Comparison of ENCODE assay signal across 18 cellular contexts in genomic region chr6:25263602-25264001, GRCh38. TPM values are rescaled to one million over a fixed set of nuclear protein-coding genes. Genes with fewer than 3 reads are reported as not detected.
DNase-seq lines count a peak whose midpoint lies in the region; ATAC-seq, FAIRE-seq and TF ChIP-seq lines count a peak whose summit lies in the region.
"Had no signal": no experiment of that assay in that cellular context is flagged by ENCODE, and none has a peak within 500 bp of the region (broad histone marks: within the 10 kb centered on the region; RNA-seq: fewer than 3 reads in every experiment).

No MANE protein-coding gene starts in this region.

- peaks cover 10% of the 10 kb centered on the region for H3K4me1 Mint-ChIP-seq in Calu3 (ENCODE audit: low read depth, unreplicated experiment)
- H3K4me1 Mint-ChIP-seq in activated T-helper 2 cell treated with anti-CD3 and anti-CD28 coated beads, Interferon-gamma antibody, Interleukin-2, Interleukin-4, amounts not matched to agents 10 μg/mL and 5 μg/mL and 100 μg/mL, durations not matched to agents 14 hours and 24 hours and 36 hours (ENCODE audit: low read depth): peaks cover 2% of the 10 kb centered on the region

- ATAC-seq in omental fat pad (ENCODE audit: low FRiP score): peak; percentile 62
- no peak for ATAC-seq in activated CD4-positive, CD25-positive, alpha-beta regulatory T cell treated with anti-CD3 and anti-CD28 coated beads, Interleukin-2, amount 50 U/mL, for 24 hours
- ATAC-seq: stimulated activated naive B cell treated with anti-CD40 and anti-IgM and Interleukin-4, amounts not matched to agents 10 μg/mL and 1 μg/mL and 100 μg/mL, for 72 hours had no signal

- BruUV-seq in Calu3 (replicated peaks; lab: Mats Ljungman, UMichigan): no TSS peak

- no peak overlapping the region for H3K27ac Mint-ChIP-seq in Calu3 (ENCODE audit: unreplicated experiment)
- H3K27ac Mint-ChIP-seq in activated T-helper 2 cell treated with anti-CD3 and anti-CD28 coated beads, Interferon-gamma antibody, Interleukin-2, Interleukin-4, amounts not matched to agents 10 μg/mL and 5 μg/mL and 100 μg/mL, durations not matched to agents 14 hours and 24 hours and 36 hours: no peak overlapping the region
- H3K27ac Mint-ChIP-seq: activated naive CD4-positive, alpha-beta T cell treated with anti-CD3 and anti-CD28 coated beads for 36 hours; CD14-positive monocyte; endodermal cell; stimulated activated naive B cell treated with anti-CD40 and anti-IgM and Interleukin-4, amounts not matched to agents 10 μg/mL and 1 μg/mL and 100 μg/mL, for 72 hours had no signal

- no peak overlapping the region for H3K4me3 Mint-ChIP-seq in Calu3 (ENCODE audit: low read depth, unreplicated experiment)
- no peak overlapping the region for H3K4me3 Mint-ChIP-seq in activated T-helper 2 cell treated with anti-CD3 and anti-CD28 coated beads, Interferon-gamma antibody, Interleukin-2, Interleukin-4, amounts not matched to agents 10 μg/mL and 5 μg/mL and 100 μg/mL, durations not matched to agents 14 hours and 24 hours and 36 hours (ENCODE audit: low read depth)
- H3K4me3 Mint-ChIP-seq: activated naive CD4-positive, alpha-beta T cell treated with anti-CD3 and anti-CD28 coated beads for 36 hours; CD14-positive monocyte; endodermal cell; stimulated activated naive B cell treated with anti-CD40 and anti-IgM and Interleukin-4, amounts not matched to agents 10 μg/mL and 1 μg/mL and 100 μg/mL, for 72 hours had no signal

- 65 to 70% (median 67%) methylated on average over 3 of the region's 3 CpGs for WGBS in adrenal gland, 4 donors

- no peaks in the 10 kb centered on the region for H3K36me3 Mint-ChIP-seq in Calu3 (ENCODE audit: insufficient read depth, unreplicated experiment)
- no peaks in the 10 kb centered on the region for H3K36me3 Mint-ChIP-seq in activated T-helper 2 cell treated with anti-CD3 and anti-CD28 coated beads, Interferon-gamma antibody, Interleukin-2, Interleukin-4, amounts not matched to agents 10 μg/mL and 5 μg/mL and 100 μg/mL, durations not matched to agents 14 hours and 24 hours and 36 hours (ENCODE audit: low read depth)
- H3K36me3 Mint-ChIP-seq: CD14-positive monocyte; stimulated activated naive B cell treated with anti-CD40 and anti-IgM and Interleukin-4, amounts not matched to agents 10 μg/mL and 1 μg/mL and 100 μg/mL, for 72 hours had no signal

- CTCF ChIA-PET in Calu3 (lab: Charles Lee): interaction anchor here (1.2 kb wide), 1 partner anchor 103 kb away, joined by 3 read pairs; no protein-coding TSS in a partner anchor

- H3K27ac ChIP-seq in adrenal gland: no peak overlapping the region
- H3K27ac ChIP-seq: KMS-11, ovary had no signal

- H3K4me3 ChIP-seq in bronchial epithelial cell (ENCODE audit: low read depth, low read length) (no peak overlapping the region), adrenal gland (no peak overlapping the region)
- H3K4me3 ChIP-seq: ovary had no signal

- no peaks in the 10 kb centered on the region for H3K9me3 Mint-ChIP-seq in Calu3 (ENCODE audit: low read depth, unreplicated experiment)
- H3K9me3 Mint-ChIP-seq in activated T-helper 2 cell treated with anti-CD3 and anti-CD28 coated beads, Interferon-gamma antibody, Interleukin-2, Interleukin-4, amounts not matched to agents 10 μg/mL and 5 μg/mL and 100 μg/mL, durations not matched to agents 14 hours and 24 hours and 36 hours: no peaks in the 10 kb centered on the region
- H3K9me3 Mint-ChIP-seq: activated naive CD4-positive, alpha-beta T cell treated with anti-CD3 and anti-CD28 coated beads for 36 hours; CD14-positive monocyte; endodermal cell; stimulated activated naive B cell treated with anti-CD40 and anti-IgM and Interleukin-4, amounts not matched to agents 10 μg/mL and 1 μg/mL and 100 μg/mL, for 72 hours had no signal

- DNase-seq in COLO829 (ENCODE audit: low spot score) (peak; percentile 53), LHCN-M2 (ENCODE audit: low read depth) (peak; percentile 62), bronchial epithelial cell (ENCODE audit: low read depth) (peak; percentile 48), omental fat pad (ENCODE audit: low spot score) (no peak), adrenal gland (no peak), Calu3 (no peak)
- DNase-seq in activated T-helper 2 cell treated with anti-CD3 and anti-CD28 coated beads, Interferon-gamma antibody, Interleukin-2, Interleukin-4, amounts not matched to agents 10 μg/mL and 5 μg/mL and 100 μg/mL, durations not matched to agents 14 hours and 24 hours and 36 hours (ENCODE audit: low spot score): no peak
- DNase-seq: activated naive CD4-positive, alpha-beta T cell treated with anti-CD3 and anti-CD28 coated beads for 36 hours; endodermal cell; islet precursor cell; midbrain; NCI-H146; NCI-H446; ovary; stimulated activated naive B cell treated with anti-CD40 and anti-IgM and Interleukin-4, amounts not matched to agents 10 μg/mL and 1 μg/mL and 100 μg/mL, for 72 hours had no signal

- H3K27me3 ChIP-seq in bronchial epithelial cell (ENCODE audit: control insufficient read depth, insufficient read depth, low read length): no peaks in the 10 kb centered on the region
- H3K27me3 ChIP-seq in adrenal gland: no peaks in the 10 kb centered on the region
- H3K27me3 ChIP-seq: ovary had no signal

- no peaks in the 10 kb centered on the region for H3K9me3 ChIP-seq in adrenal gland (replicated peaks in 1 of 3)
- H3K9me3 ChIP-seq: ovary had no signal

- H3K27me3 Mint-ChIP-seq in Calu3 (ENCODE audit: unreplicated experiment): no peaks in the 10 kb centered on the region
- H3K27me3 Mint-ChIP-seq in activated T-helper 2 cell treated with anti-CD3 and anti-CD28 coated beads, Interferon-gamma antibody, Interleukin-2, Interleukin-4, amounts not matched to agents 10 μg/mL and 5 μg/mL and 100 μg/mL, durations not matched to agents 14 hours and 24 hours and 36 hours (ENCODE audit: low read depth): peaks cover 23% of the 10 kb centered on the region

- no peak for FAIRE-seq in bronchial epithelial cell (lab: Jason Lieb, UNC)

- no peak for TF ChIP-seq POLR2A in adrenal gland (IDR thresholded peaks at IDR 0.05)

- peaks cover 0 to 8% of the 10 kb centered on the region in 2 donors for H3K4me1 ChIP-seq in adrenal gland (replicated peaks in 1 of 2)

- intact Hi-C loops in adrenal gland (cut with DNase I): loop anchor here in 1 of 2 donors (10.0 kb wide), 1 partner anchor 341 kb away; no protein-coding TSS in a partner anchor
- intact Hi-C loops in Calu3 (cut with micrococcal nuclease; ENCODE audit: unreplicated experiment): loop anchor here (10.0 kb wide), 1 partner anchor 51 kb away; no protein-coding TSS in a partner anchor
- intact Hi-C loops in activated T-helper 2 cell treated with anti-CD3 and anti-CD28 coated beads, Interferon-gamma antibody, Interleukin-2, Interleukin-4, amounts not matched to agents 10 μg/mL and 5 μg/mL and 100 μg/mL, durations not matched to agents 14 hours and 24 hours and 36 hours (cut with micrococcal nuclease): no loop called here

- no peak for TF ChIP-seq CTCF in bronchial epithelial cell (IDR thresholded peaks at IDR 0.05; ENCODE audit: insufficient read depth, low read length, severe bottlenecking)
- TF ChIP-seq CTCF in omental fat pad (IDR thresholded peaks at IDR 0.05): no peak
- no peak for TF ChIP-seq CTCF in adrenal gland (IDR thresholded peaks at IDR 0.05)
- TF ChIP-seq CTCF in Calu3 (IDR thresholded peaks at IDR 0.05; ENCODE audit: unreplicated experiment): no peak

- no peaks in the 10 kb centered on the region for H3K36me3 ChIP-seq in bronchial epithelial cell (ENCODE audit: control insufficient read depth, insufficient read depth, low read length)
- H3K36me3 ChIP-seq in adrenal gland (replicated peaks in 1 of 2): no peaks in the 10 kb centered on the region
- H3K36me3 ChIP-seq: ovary had no signal

RNA-seq across cellular contexts. Expression of gene CARMIL1, which starts 15.6 kb away (rescaled TPM):
- total RNA-seq in LHCN-M2 (2014; rRNA removed) (5.5 and 5.6 TPM in 2 replicates), bronchial epithelial cell (12.1 and 13.7 TPM in 2 replicates), omental fat pad (10 to 100 TPM; 24.4 to 35.3 (median 29.6) TPM), adrenal gland (10 to 100 TPM; 12.0 to 36.2 (median 18.7) TPM), Calu3 (2022) (88.4 and 92.4 TPM in 2 replicates)
- polyA plus RNA-seq in LHCN-M2 (2012): 4.3 TPM
- polyA plus RNA-seq in adrenal gland: 10 to 100 TPM in 2 of 3 donors, 1 to 10 TPM in 1; 9.2 to 13.3 (median 13.0) TPM
- total RNA-seq in activated T-helper 2 cell treated with anti-CD3 and anti-CD28 coated beads, Interferon-gamma antibody, Interleukin-2, Interleukin-4, amounts not matched to agents 10 μg/mL and 5 μg/mL and 100 μg/mL, durations not matched to agents 14 hours and 24 hours and 36 hours: 1.7 and 1.9 TPM in 2 replicates

Comparison
In these comparisons a context has a peak if more than half of its experiments do, and no peak if none do; other contexts are left out.
1. DNase-seq: peak in COLO829 (single experiment), LHCN-M2 (single experiment) and bronchial epithelial cell (single experiment); none in omental fat pad (single experiment), adrenal gland (0 of 7), Calu3 (single experiment) and activated T-helper 2 cell treated with anti-CD3 and anti-CD28 coated beads, Interferon-gamma antibody, Interleukin-2, Interleukin-4, amounts not matched to agents 10 μg/mL and 5 μg/mL and 100 μg/mL, durations not matched to agents 14 hours and 24 hours and 36 hours (single experiment).